Comparison of ENCODE assay signal across 27 cellular contexts in genomic region chr16:54588026-54588425, GRCh38.
"Had no signal": no experiment of that assay in that cellular context is flagged by ENCODE, and none has a peak within 500 bp of the region (broad histone marks: within the 10 kb centered on the region; RNA-seq: fewer than 3 reads in every experiment).

No MANE protein-coding gene starts in this region.

- H3K27ac ChIP-seq: ascending aorta, body of pancreas had no signal

- H3K27ac Mint-ChIP-seq: activated CD4-positive, alpha-beta memory T cell treated with anti-CD3 and anti-CD28 coated beads for 36 hours; activated CD4-positive, alpha-beta T cell treated with anti-CD3 and anti-CD28 coated beads, Interleukin-2, amount 10 ng/mL, durations not matched to agents 7 days and 5 days; activated naive CD4-positive, alpha-beta T cell treated with anti-CD3 and anti-CD28 coated beads, Interleukin-2, amount 50 U/mL, for 72 hours; activated naive CD8-positive, alpha-beta T cell treated with anti-CD3 and anti-CD28 coated beads, Interleukin-2, amount 50 U/mL, for 24 hours; T-helper 1 cell treated with Interleukin-12 subunit alpha and Interleukin-12 subunit beta and Interleukin-4 antibody, amounts not matched to agents 30 μg/mL and 1 μg/mL, for 36 hours had no signal

- H3K4me1 Mint-ChIP-seq: activated CD4-positive, alpha-beta T cell treated with anti-CD3 and anti-CD28 coated beads, Interleukin-2, amount 10 ng/mL, durations not matched to agents 7 days and 5 days; activated naive CD8-positive, alpha-beta T cell treated with anti-CD3 and anti-CD28 coated beads, Interleukin-2, amount 50 U/mL, for 24 hours; central memory CD8-positive, alpha-beta T cell had no signal

- H3K4me1 ChIP-seq: ascending aorta, body of pancreas had no signal

- H3K9me3 Mint-ChIP-seq: activated CD4-positive, alpha-beta memory T cell treated with anti-CD3 and anti-CD28 coated beads for 36 hours; activated CD4-positive, alpha-beta T cell treated with anti-CD3 and anti-CD28 coated beads, Interleukin-2, amount 10 ng/mL, durations not matched to agents 7 days and 5 days; activated naive CD8-positive, alpha-beta T cell treated with anti-CD3 and anti-CD28 coated beads, Interleukin-2, amount 50 U/mL, for 24 hours; activated T-cell treated with anti-CD3 and anti-CD28 coated beads, Interleukin-2, amount 50 U/mL, for 4 hours had no signal

- H3K9me3 ChIP-seq: ascending aorta, body of pancreas had no signal

- H3K27me3 ChIP-seq: ascending aorta, body of pancreas had no signal

- H3K4me3 ChIP-seq: ascending aorta, body of pancreas had no signal

- DNase-seq: activated CD4-positive, alpha-beta memory T cell treated with anti-CD3 and anti-CD28 coated beads for 36 hours; activated CD4-positive, alpha-beta T cell treated with anti-CD3 and anti-CD28 coated beads, Interleukin-2, amount 10 ng/mL, durations not matched to agents 7 days and 5 days; activated CD4-positive, CD25-positive, alpha-beta regulatory T cell; activated CD8-positive, alpha-beta memory T cell treated with anti-CD3 and anti-CD28 coated beads for 24 hours; activated effector memory CD4-positive, alpha-beta T cell treated with anti-CD3 and anti-CD28 coated beads, Interleukin-2, amount 50 U/mL, for 16 hours; activated naive CD4-positive, alpha-beta T cell treated with Interleukin-2 at 50 U/mL for 16 hours; activated naive CD8-positive, alpha-beta T cell treated with anti-CD3 and anti-CD28 coated beads, Interleukin-2, amount 50 U/mL, for 24 hours; activated T-cell treated with anti-CD3 and anti-CD28 coated beads, Interleukin-2, amount 50 U/mL, for 4 hours; amniotic stem cell; body of pancreas; Kasumi-1; KBM-7; NCI-H1092 treated with DMSO at 0.1 percent for 48 hours; NCI-H1417 treated with DMSO at 0.1 percent for 48 hours; NCI-H1694; NCI-H2081; NCI-H510A treated with DMSO at 0.1 percent for 48 hours; NCI-H69; NK-92 treated with Interleukin-12 subunit alpha and Interleukin-12 subunit beta, amount 100 ng/mL, for 24 hours; PC-3; SHP77 treated with DMSO at 0.1 percent for 48 hours; T-helper 9 cell had no signal

- H3K4me3 Mint-ChIP-seq: activated CD4-positive, alpha-beta memory T cell treated with anti-CD3 and anti-CD28 coated beads for 36 hours; activated CD4-positive, alpha-beta T cell treated with anti-CD3 and anti-CD28 coated beads, Interleukin-2, amount 10 ng/mL, durations not matched to agents 7 days and 5 days; activated naive CD8-positive, alpha-beta T cell treated with anti-CD3 and anti-CD28 coated beads, Interleukin-2, amount 50 U/mL, for 24 hours; activated T-cell treated with anti-CD3 and anti-CD28 coated beads, Interleukin-2, amount 50 U/mL, for 4 hours; central memory CD8-positive, alpha-beta T cell; T-helper 1 cell treated with Interleukin-12 subunit alpha and Interleukin-12 subunit beta and Interleukin-4 antibody, amounts not matched to agents 30 μg/mL and 1 μg/mL, for 36 hours had no signal

- FAIRE-seq: TTC549 had no signal

- H3K36me3 Mint-ChIP-seq: activated CD4-positive, alpha-beta memory T cell treated with anti-CD3 and anti-CD28 coated beads for 36 hours; activated naive CD4-positive, alpha-beta T cell treated with anti-CD3 and anti-CD28 coated beads, Interleukin-2, amount 50 U/mL, for 72 hours had no signal

- H3K36me3 ChIP-seq: ascending aorta had no signal
